ENCODE assay signal across 16 cellular contexts in genomic region chr16:80440691-80441090, GRCh38.
DNase-seq lines count a peak whose midpoint lies in the region; ATAC-seq and TF ChIP-seq lines count a peak whose summit lies in the region.
"Had no signal": no experiment of that assay in that cellular context is flagged by ENCODE, and none has a peak within 500 bp of the region (broad histone marks: within the 10 kb centered on the region; RNA-seq: fewer than 3 reads in every experiment).

No MANE protein-coding gene starts in this region.

- no peak overlapping the region for H3K4me3 ChIP-seq in CD8-positive, alpha-beta T cell (ENCODE audit: low read depth, low read length)
- H3K4me3 ChIP-seq: BLaER1 treated with 17β-estradiol and CSF1 and Interleukin-3, amounts not matched to agents 10 nM and 100 nM; MG63; SK-N-MC had no signal

- no peaks in the 10 kb centered on the region for H3K36me3 Mint-ChIP-seq in CD8-positive, alpha-beta T cell
- H3K36me3 Mint-ChIP-seq in effector memory CD8-positive, alpha-beta T cell (ENCODE audit: insufficient read depth) = no peaks in the 10 kb centered on the region

- peaks cover 4% of the 10 kb centered on the region for H3K27me3 Mint-ChIP-seq in CD8-positive, alpha-beta T cell (ENCODE audit: low read depth)
- peaks cover 14 to 17% of the 10 kb centered on the region in 2 donors for H3K27me3 Mint-ChIP-seq in effector memory CD8-positive, alpha-beta T cell

- POLR2A ChIA-PET in CD8-positive, alpha-beta T cell (lab: Charles Lee) = no interaction called here

- no peaks in the 10 kb centered on the region for H3K9me3 Mint-ChIP-seq in CD8-positive, alpha-beta T cell
- H3K9me3 Mint-ChIP-seq in effector memory CD8-positive, alpha-beta T cell = no peaks in the 10 kb centered on the region

- peak overlapping the region; percentile 33 for H3K4me3 Mint-ChIP-seq in CD8-positive, alpha-beta T cell
- peak overlapping the region; percentile 9 to 45 for H3K4me3 Mint-ChIP-seq in effector memory CD8-positive, alpha-beta T cell

- no peaks in the 10 kb centered on the region for H3K4me1 ChIP-seq in CD8-positive, alpha-beta T cell (ENCODE audit: insufficient read depth, low read length)

- intact Hi-C loops in CD8-positive, alpha-beta T cell (cut with DNase I, micrococcal nuclease) = no loop called here

- CTCF ChIA-PET in CD8-positive, alpha-beta T cell (lab: Charles Lee) = interaction anchor here (0.6 kb wide), 1 partner anchor 31 kb away, joined by 3 read pairs; no protein-coding TSS in a partner anchor

- H3K36me3 ChIP-seq in CD8-positive, alpha-beta T cell (ENCODE audit: insufficient read depth, low read length) = no peaks in the 10 kb centered on the region
- H3K36me3 ChIP-seq: BLaER1 treated with 17β-estradiol and CSF1 and Interleukin-3, amounts not matched to agents 10 nM and 100 nM; MG63 had no signal

- H3K27ac Mint-ChIP-seq in CD8-positive, alpha-beta T cell = no peak overlapping the region
- peak overlapping the region in 1 of 2 donors; percentile 2 for H3K27ac Mint-ChIP-seq in effector memory CD8-positive, alpha-beta T cell

- no peaks in the 10 kb centered on the region for H3K9me3 ChIP-seq in CD8-positive, alpha-beta T cell (ENCODE audit: low read length)
- H3K9me3 ChIP-seq: MG63 had no signal

- ATAC-seq in CD8-positive, alpha-beta T cell = no peak
- ATAC-seq in effector memory CD8-positive, alpha-beta T cell (replicated peaks) = no peak
- no peak for ATAC-seq in GM19035 (IDR thresholded peaks at IDR 0.05; ENCODE audit: unreplicated experiment)

- H3K4me1 Mint-ChIP-seq in CD8-positive, alpha-beta T cell (ENCODE audit: low read depth) = peaks cover 4% of the 10 kb centered on the region
- peaks cover 3 to 5% of the 10 kb centered on the region in 2 donors for H3K4me1 Mint-ChIP-seq in effector memory CD8-positive, alpha-beta T cell (ENCODE audit: low read depth in 2 of 2)

- no peak for TF ChIP-seq CTCF in CD8-positive, alpha-beta T cell (IDR thresholded peaks at IDR 0.05)

- no peak overlapping the region for H3K27ac ChIP-seq in CD8-positive, alpha-beta T cell (ENCODE audit: low read depth, low read length)
- H3K27ac ChIP-seq: BLaER1 treated with 17β-estradiol and CSF1 and Interleukin-3, amounts not matched to agents 10 nM and 100 nM; KMS-11; SK-N-MC had no signal

- no peaks in the 10 kb centered on the region for H3K27me3 ChIP-seq in CD8-positive, alpha-beta T cell (ENCODE audit: insufficient read depth, low read length)
- H3K27me3 ChIP-seq: BLaER1 treated with 17β-estradiol and CSF1 and Interleukin-3, amounts not matched to agents 10 nM and 100 nM; MG63 had no signal

- no peak for DNase-seq in CD8-positive, alpha-beta T cell
- DNase-seq in MV-4-11 (lab: John Stamatoyannopoulos, UW) (peak; percentile 16), pons (ENCODE audit: low spot score) (peak; percentile 15), GDM1 (lab: John Stamatoyannopoulos, UW) (no peak), GM03348 (ENCODE audit: low spot score) (no peak)
- DNase-seq in effector memory CD8-positive, alpha-beta T cell = no peak
- DNase-seq: MG63, NCI-H1105, NCI-H510A treated with DMSO at 0.1 percent for 48 hours, NCI-H774, OCI-M1, SHP77 had no signal

Comparison
In these comparisons a context has a peak if more than half of its experiments do, and no peak if none do; other contexts are left out.
1. DNase-seq: peak in MV-4-11 (single experiment) and pons (single experiment); none in CD8-positive, alpha-beta T cell (0 of 7), effector memory CD8-positive, alpha-beta T cell (0 of 3), GDM1 (single experiment) and GM03348 (single experiment).